In the genomic region with DNA sequence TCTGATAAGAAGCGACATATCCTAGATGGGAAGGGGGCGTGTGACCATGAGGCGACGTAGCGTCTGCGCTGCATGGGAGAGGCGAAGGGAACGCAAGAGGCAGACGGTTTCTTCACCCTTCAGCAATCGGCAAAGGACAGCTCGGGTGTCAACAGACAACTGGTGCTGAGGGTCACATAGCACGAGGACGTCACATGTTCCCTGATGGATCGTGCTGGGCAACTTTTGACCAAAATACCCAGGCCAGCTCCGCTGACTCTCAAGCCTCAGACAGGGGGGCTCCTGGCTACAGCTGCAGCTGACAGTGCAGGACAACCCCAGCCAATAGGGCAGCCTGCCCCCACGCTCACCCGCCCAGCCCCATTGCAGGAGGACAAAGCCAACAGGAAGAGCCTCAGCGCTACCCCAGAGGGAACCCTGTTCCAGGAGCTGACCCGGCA, we compare ENCODE assay signal across 1 cellular context.
A peak's percentile ranks its signal among the peaks of the same experiment; 100 is the strongest.
TF ChIP-seq lines count a peak whose summit lies in the region.

No MANE protein-coding gene starts in this region.

TF ChIP-seq in HepG2, 621 proteins besides CTCF, POLR2A, EP300 and RAD21:
- TF ChIP-seq, protein P1, sequence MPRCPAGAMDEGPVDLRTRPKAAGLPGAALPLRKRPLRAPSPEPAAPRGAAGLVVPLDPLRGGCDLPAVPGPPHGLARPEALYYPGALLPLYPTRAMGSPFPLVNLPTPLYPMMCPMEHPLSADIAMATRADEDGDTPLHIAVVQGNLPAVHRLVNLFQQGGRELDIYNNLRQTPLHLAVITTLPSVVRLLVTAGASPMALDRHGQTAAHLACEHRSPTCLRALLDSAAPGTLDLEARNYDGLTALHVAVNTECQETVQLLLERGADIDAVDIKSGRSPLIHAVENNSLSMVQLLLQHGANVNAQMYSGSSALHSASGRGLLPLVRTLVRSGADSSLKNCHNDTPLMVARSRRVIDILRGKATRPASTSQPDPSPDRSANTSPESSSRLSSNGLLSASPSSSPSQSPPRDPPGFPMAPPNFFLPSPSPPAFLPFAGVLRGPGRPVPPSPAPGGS (CRISPR knock-in tag; IDR thresholded peaks at IDR 0.05) = no peak
- TF ChIP-seq EED (CRISPR knock-in tag; IDR thresholded peaks at IDR 0.05) = no peak
- TF ChIP-seq, protein P2, sequence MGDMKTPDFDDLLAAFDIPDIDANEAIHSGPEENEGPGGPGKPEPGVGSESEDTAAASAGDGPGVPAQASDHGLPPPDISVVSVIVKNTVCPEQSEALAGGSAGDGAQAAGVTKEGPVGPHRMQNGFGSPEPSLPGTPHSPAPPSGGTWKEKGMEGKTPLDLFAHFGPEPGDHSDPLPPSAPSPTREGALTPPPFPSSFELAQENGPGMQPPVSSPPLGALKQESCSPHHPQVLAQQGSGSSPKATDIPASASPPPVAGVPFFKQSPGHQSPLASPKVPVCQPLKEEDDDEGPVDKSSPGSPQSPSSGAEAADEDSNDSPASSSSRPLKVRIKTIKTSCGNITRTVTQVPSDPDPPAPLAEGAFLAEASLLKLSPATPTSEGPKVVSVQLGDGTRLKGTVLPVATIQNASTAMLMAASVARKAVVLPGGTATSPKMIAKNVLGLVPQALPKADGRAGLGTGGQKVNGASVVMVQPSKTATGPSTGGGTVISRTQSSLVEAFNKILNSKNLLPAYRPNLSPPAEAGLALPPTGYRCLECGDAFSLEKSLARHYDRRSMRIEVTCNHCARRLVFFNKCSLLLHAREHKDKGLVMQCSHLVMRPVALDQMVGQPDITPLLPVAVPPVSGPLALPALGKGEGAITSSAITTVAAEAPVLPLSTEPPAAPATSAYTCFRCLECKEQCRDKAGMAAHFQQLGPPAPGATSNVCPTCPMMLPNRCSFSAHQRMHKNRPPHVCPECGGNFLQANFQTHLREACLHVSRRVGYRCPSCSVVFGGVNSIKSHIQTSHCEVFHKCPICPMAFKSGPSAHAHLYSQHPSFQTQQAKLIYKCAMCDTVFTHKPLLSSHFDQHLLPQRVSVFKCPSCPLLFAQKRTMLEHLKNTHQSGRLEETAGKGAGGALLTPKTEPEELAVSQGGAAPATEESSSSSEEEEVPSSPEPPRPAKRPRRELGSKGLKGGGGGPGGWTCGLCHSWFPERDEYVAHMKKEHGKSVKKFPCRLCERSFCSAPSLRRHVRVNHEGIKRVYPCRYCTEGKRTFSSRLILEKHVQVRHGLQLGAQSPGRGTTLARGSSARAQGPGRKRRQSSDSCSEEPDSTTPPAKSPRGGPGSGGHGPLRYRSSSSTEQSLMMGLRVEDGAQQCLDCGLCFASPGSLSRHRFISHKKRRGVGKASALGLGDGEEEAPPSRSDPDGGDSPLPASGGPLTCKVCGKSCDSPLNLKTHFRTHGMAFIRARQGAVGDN (CRISPR knock-in tag; IDR thresholded peaks at IDR 0.05) = peak; percentile 48
- no peak for TF ChIP-seq THAP11 (CRISPR knock-in tag; IDR thresholded peaks at IDR 0.05)
- no peak for TF ChIP-seq PAX8 (CRISPR knock-in tag; IDR thresholded peaks at IDR 0.05; ENCODE audit: borderline replicate concordance)
- no peak for TF ChIP-seq ZNF337 (CRISPR knock-in tag; IDR thresholded peaks at IDR 0.05; ENCODE audit: borderline replicate concordance, low read depth)
- TF ChIP-seq, protein P3, sequence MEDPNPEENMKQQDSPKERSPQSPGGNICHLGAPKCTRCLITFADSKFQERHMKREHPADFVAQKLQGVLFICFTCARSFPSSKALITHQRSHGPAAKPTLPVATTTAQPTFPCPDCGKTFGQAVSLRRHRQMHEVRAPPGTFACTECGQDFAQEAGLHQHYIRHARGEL (CRISPR knock-in tag; IDR thresholded peaks at IDR 0.05) = no peak
- no peak for TF ChIP-seq ZNF564 (CRISPR knock-in tag; IDR thresholded peaks at IDR 0.05)
- no peak for TF ChIP-seq KLF15 (CRISPR knock-in tag; IDR thresholded peaks at IDR 0.05; ENCODE audit: borderline replicate concordance)
- TF ChIP-seq, protein P4, sequence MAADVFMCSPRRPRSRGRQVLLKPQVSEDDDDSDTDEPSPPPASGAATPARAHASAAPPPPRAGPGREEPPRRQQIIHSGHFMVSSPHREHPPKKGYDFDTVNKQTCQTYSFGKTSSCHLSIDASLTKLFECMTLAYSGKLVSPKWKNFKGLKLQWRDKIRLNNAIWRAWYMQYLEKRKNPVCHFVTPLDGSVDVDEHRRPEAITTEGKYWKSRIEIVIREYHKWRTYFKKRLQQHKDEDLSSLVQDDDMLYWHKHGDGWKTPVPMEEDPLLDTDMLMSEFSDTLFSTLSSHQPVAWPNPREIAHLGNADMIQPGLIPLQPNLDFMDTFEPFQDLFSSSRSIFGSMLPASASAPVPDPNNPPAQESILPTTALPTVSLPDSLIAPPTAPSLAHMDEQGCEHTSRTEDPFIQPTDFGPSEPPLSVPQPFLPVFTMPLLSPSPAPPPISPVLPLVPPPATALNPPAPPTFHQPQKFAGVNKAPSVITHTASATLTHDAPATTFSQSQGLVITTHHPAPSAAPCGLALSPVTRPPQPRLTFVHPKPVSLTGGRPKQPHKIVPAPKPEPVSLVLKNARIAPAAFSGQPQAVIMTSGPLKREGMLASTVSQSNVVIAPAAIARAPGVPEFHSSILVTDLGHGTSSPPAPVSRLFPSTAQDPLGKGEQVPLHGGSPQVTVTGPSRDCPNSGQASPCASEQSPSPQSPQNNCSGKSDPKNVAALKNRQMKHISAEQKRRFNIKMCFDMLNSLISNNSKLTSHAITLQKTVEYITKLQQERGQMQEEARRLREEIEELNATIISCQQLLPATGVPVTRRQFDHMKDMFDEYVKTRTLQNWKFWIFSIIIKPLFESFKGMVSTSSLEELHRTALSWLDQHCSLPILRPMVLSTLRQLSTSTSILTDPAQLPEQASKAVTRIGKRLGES (CRISPR knock-in tag; IDR thresholded peaks at IDR 0.05; ENCODE audit: borderline replicate concordance) = no peak
- no peak for TF ChIP-seq SMAD1 (CRISPR knock-in tag; IDR thresholded peaks at IDR 0.05; ENCODE audit: borderline replicate concordance, low read depth)
- TF ChIP-seq, protein P5, sequence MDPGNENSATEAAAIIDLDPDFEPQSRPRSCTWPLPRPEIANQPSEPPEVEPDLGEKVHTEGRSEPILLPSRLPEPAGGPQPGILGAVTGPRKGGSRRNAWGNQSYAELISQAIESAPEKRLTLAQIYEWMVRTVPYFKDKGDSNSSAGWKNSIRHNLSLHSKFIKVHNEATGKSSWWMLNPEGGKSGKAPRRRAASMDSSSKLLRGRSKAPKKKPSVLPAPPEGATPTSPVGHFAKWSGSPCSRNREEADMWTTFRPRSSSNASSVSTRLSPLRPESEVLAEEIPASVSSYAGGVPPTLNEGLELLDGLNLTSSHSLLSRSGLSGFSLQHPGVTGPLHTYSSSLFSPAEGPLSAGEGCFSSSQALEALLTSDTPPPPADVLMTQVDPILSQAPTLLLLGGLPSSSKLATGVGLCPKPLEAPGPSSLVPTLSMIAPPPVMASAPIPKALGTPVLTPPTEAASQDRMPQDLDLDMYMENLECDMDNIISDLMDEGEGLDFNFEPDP (CRISPR knock-in tag; conservative IDR thresholded peaks at IDR 0.05) = no peak
- TF ChIP-seq CCDC6 (CRISPR knock-in tag; IDR thresholded peaks at IDR 0.05) = no peak
- TF ChIP-seq ASH2L (IDR thresholded peaks at IDR 0.05; ENCODE audit: insufficient read length, low read depth, low read length) = no peak
- TF ChIP-seq, protein P6, sequence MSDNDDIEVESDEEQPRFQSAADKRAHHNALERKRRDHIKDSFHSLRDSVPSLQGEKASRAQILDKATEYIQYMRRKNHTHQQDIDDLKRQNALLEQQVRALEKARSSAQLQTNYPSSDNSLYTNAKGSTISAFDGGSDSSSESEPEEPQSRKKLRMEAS (IDR thresholded peaks at IDR 0.05) = 0 out of 2 replicates have a peak, but pooled peaks have one; percentile 34
- TF ChIP-seq HES4 (CRISPR knock-in tag; IDR thresholded peaks at IDR 0.05; ENCODE audit: borderline replicate concordance) = no peak
